ENCODE assay signal across 21 cellular contexts in genomic region chr16:5349101-5349500, GRCh38.
DNase-seq lines count a peak whose midpoint lies in the region; ATAC-seq and TF ChIP-seq lines count a peak whose summit lies in the region.
"Had no signal": no experiment of that assay in that cellular context is flagged by ENCODE, and none has a peak within 500 bp of the region (broad histone marks: within the 10 kb centered on the region; RNA-seq: fewer than 3 reads in every experiment).

No MANE protein-coding gene starts in this region.

- no peaks in the 10 kb centered on the region for H3K9me3 ChIP-seq in liver (ENCODE audit: control insufficient read depth in 4 of 4, low read length in 3 of 4)
- H3K9me3 ChIP-seq: BE2C, BLaER1 had no signal

- intact Hi-C loops in posterior vena cava (cut with DNase I), result no loop called here

- H3K9ac ChIP-seq in liver (ENCODE audit: low read depth in 1 of 2, low read length in 2 of 2), result no peak overlapping the region
- H3K9ac ChIP-seq: BLaER1 had no signal

- peaks cover 0 to 2% (median 0%) of the 10 kb centered on the region in 4 donors for H3K27me3 ChIP-seq in liver (ENCODE audit: control insufficient read depth in 4 of 4, insufficient read depth in 4 of 4, low read length in 3 of 4)
- H3K27me3 ChIP-seq: BE2C, BLaER1 had no signal

- peaks cover 0 to 3% (median 0%) of the 10 kb centered on the region in 4 donors for H3K4me1 ChIP-seq in liver (ENCODE audit: control insufficient read depth in 4 of 4, insufficient read depth in 4 of 4, low read length in 3 of 4)
- H3K4me1 ChIP-seq: BLaER1 had no signal

- WGBS in liver, result 73% methylated on average over 8 of the region's 8 CpGs

- DNase-seq in left lobe of liver (ENCODE audit: low spot score) (no peak), posterior vena cava (ENCODE audit: low spot score) (no peak), T-helper 9 cell (no peak), RPMI8226 (no peak)
- DNase-seq: 8988T; ACHN; BE2C; C1 segment of cervical spinal cord; CD4-positive, alpha-beta memory T cell; CD4-positive, CD25-positive, alpha-beta regulatory T cell; CD8-positive, alpha-beta memory T cell; COR-L47; DMS 273 treated with DMSO at 0.1 percent for 48 hours; DMS153; DMS53; DND-41; EL; GDM1 had no signal

- TF ChIP-seq CTCF in liver (IDR thresholded peaks at IDR 0.05; ENCODE audit: low read depth, low read length, missing input control), result no peak

- H3K27ac ChIP-seq in liver (ENCODE audit: low read depth in 1 of 2, low read length in 2 of 2), result no peak overlapping the region
- H3K27ac ChIP-seq: BLaER1 had no signal

- no peak overlapping the region for H3K4me3 ChIP-seq in liver (ENCODE audit: low read depth in 1 of 3, low read length in 3 of 3)
- H3K4me3 ChIP-seq: BLaER1, GM12878 had no signal

- no peaks in the 10 kb centered on the region for H3K36me3 ChIP-seq in liver (ENCODE audit: control insufficient read depth in 4 of 4, insufficient read depth in 3 of 4, low read depth in 1 of 4, low read length in 3 of 4)
- H3K36me3 ChIP-seq: BE2C, BLaER1 had no signal

- ATAC-seq in left lobe of liver, result peak; percentile 54
- ATAC-seq: GM12878 had no signal

- no peak for TF ChIP-seq RAD21 in liver (IDR thresholded peaks at IDR 0.05)

TF ChIP-seq in liver, 16 proteins besides CTCF, POLR2A, EP300 and RAD21:
- TF ChIP-seq RXRA (IDR thresholded peaks at IDR 0.05) (no peak), FOXA1 (IDR thresholded peaks at IDR 0.05) (no peak), HNF4A (conservative IDR thresholded peaks at IDR 0.05) (peak; percentile 16 to 63), EGR1 (IDR thresholded peaks at IDR 0.05; ENCODE audit: low read depth in 2 of 2) (no peak), TAF1 (conservative IDR thresholded peaks at IDR 0.05) (no peak), REST (IDR thresholded peaks at IDR 0.05) (no peak), NR2F2 (IDR thresholded peaks at IDR 0.05) (no peak), JUND (IDR thresholded peaks at IDR 0.05) (no peak), SP1 (IDR thresholded peaks at IDR 0.05) (no peak)
